8 cellular contexts compared by ENCODE assay signal in the genomic region with DNA sequence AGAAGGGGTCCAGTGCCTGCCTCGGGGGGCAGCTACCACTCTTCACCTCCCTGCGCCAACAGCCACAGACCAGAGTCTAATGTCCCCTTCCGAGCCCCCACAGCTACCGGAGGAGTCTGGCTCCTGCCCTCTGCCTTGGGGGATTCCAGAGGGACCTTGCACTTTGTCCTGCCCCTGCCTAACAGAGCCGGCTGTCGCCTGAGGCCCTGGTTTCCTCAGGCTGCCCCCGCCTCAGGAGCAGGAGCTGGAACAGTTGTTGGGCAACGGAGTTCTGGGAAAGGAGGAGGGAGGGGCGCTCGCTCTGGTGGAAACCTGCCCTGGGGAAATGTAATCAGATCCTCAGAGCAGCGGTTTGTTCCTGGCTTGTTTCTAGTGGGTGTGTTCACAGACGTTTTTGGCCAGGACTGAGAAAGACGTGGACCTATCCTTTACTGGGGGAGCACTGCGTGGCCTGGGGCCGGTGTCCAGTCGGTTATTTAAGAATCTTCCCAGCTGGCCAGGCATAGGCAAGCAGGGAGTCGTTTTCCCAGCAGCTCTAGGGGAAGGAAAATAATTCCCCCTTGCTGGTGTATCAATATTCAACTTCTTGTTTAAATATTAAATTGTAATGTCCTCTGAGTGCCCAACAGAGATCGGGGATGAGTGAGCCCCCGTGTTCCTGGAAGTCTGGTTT. TPM values are rescaled to one million over a fixed set of nuclear protein-coding genes. Genes with fewer than 3 reads are reported as not detected.
DNase-seq lines count a peak whose midpoint lies in the region; ATAC-seq and TF ChIP-seq lines count a peak whose summit lies in the region.

No MANE protein-coding gene starts in this region.

- TF ChIP-seq CTCF in AG09319 (IDR thresholded peaks at IDR 0.05; ENCODE audit: low read depth, low read length) (no peak), adrenal gland (IDR thresholded peaks at IDR 0.05) (no peak), left ventricle myocardium inferior (IDR thresholded peaks at IDR 0.05; ENCODE audit: borderline replicate concordance) (no peak)

- DNase-seq in AG09319 (ENCODE audit: extremely low read depth, low read depth) (peak; percentile 95), NCI-H1436 (lab: John Stamatoyannopoulos, UW) (peak; percentile 58), adrenal gland (peak; percentile 78 to 95 (median 93)), left ventricle myocardium inferior (peak; percentile 90), retina (peak; percentile 75), germinal center (ENCODE audit: low spot score) (no peak)

- H3K36me3 ChIP-seq in adrenal gland (replicated peaks in 1 of 2) (no peaks in the 10 kb centered on the region), left ventricle myocardium inferior (peaks cover 34% of the 10 kb centered on the region)

- H3K27ac ChIP-seq in adrenal gland, result peak overlapping the region; percentile 43 to 97 (median 75)
- peak overlapping the region; percentile 96 for H3K27ac ChIP-seq in left ventricle myocardium inferior (replicated peaks)

- H3K27me3 ChIP-seq in adrenal gland (no peaks in the 10 kb centered on the region), left ventricle myocardium inferior (ENCODE audit: low read depth) (no peaks in the 10 kb centered on the region)

- H3K4me1 ChIP-seq in adrenal gland (replicated peaks in 1 of 2) (peaks cover 0 to 50% of the 10 kb centered on the region in 2 donors), left ventricle myocardium inferior (peaks cover 98% of the 10 kb centered on the region)

- 23 to 38% (median 37%) methylated on average over 10 to 19 of the region's 19 CpGs for WGBS in adrenal gland, 4 donors

- no peaks in the 10 kb centered on the region for H3K9me3 ChIP-seq in adrenal gland (replicated peaks in 1 of 3)
- H3K9me3 ChIP-seq in left ventricle myocardium inferior (replicated peaks), result no peaks in the 10 kb centered on the region

- H3K4me3 ChIP-seq in adrenal gland (peak overlapping the region in 1 of 4 donors; percentile 15), left ventricle myocardium inferior (peak overlapping the region; percentile 28)

- intact Hi-C loops in adrenal gland (cut with DNase I) (no loop called here), left ventricle myocardium inferior (cut with micrococcal nuclease) (no loop called here)

- TF ChIP-seq POLR2A in adrenal gland (IDR thresholded peaks at IDR 0.05), result peak in 1 of 2 donors; percentile 35

- ATAC-seq in HG03045 (IDR thresholded peaks at IDR 0.05; ENCODE audit: unreplicated experiment) (no peak), HG03354 (IDR thresholded peaks at IDR 0.05; ENCODE audit: poor library complexity, severe bottlenecking, unreplicated experiment) (no peak)

RNA-seq across cellular contexts. Expression of a gene that starts 32.3 kb away (rescaled TPM):
- total RNA-seq in adrenal gland (10 to 100 TPM in 7 of 8 donors, 1 to 10 TPM in 1; 2.7 to 29.8 (median 18.2) TPM), left ventricle myocardium inferior (94.9 TPM)
- polyA plus RNA-seq in adrenal gland, result 10 to 100 TPM in 2 of 3 donors, 1 to 10 TPM in 1; 4.2 to 21.5 (median 17.8) TPM

RNA-seq across cellular contexts. Expression of a gene that starts 39.2 kb away (rescaled TPM):
- total RNA-seq in adrenal gland (100 to 1,000 TPM; 187 to 578 (median 365) TPM), left ventricle myocardium inferior (298 TPM)
- polyA plus RNA-seq in adrenal gland, result 100 to 1,000 TPM; 101 to 313 (median 201) TPM

RNA-seq across cellular contexts. Expression of a gene that starts 48.0 kb away (rescaled TPM):
- total RNA-seq in adrenal gland (under 1 TPM in 4 of 8 donors, not detected in 4; 0.31 to 0.86 (median 0.57) TPM), left ventricle myocardium inferior (0.38 TPM)
- not detected for polyA plus RNA-seq in adrenal gland
